Comparison of ENCODE assay signal across 8 cellular contexts in genomic region chr6:108260809-108261569, GRCh38. TPM values are rescaled to one million over a fixed set of nuclear protein-coding genes. Genes with fewer than 3 reads are reported as not detected.
DNase-seq lines count a peak whose midpoint lies in the region; ATAC-seq, FAIRE-seq and TF ChIP-seq lines count a peak whose summit lies in the region.

Gene SNX3 (minus strand): TSS chr6:108261040. CDS start chr6:108260921, 119 bp downstream.

- no peaks in the 10 kb centered on the region for H3K9me3 Mint-ChIP-seq in activated CD4-positive, alpha-beta T cell treated with anti-CD3 and anti-CD28 coated beads, Interleukin-2, amount 10 ng/mL, durations not matched to agents 24 days and 14 days

- no peak for TF ChIP-seq CTCF in colonic mucosa (IDR thresholded peaks at IDR 0.05)

- peak within 1 kb of the TSS; percentile 85 to 99 (median 93) for H3K4me3 ChIP-seq in BLaER1 treated with 17β-estradiol and CSF1 and Interleukin-3, amounts not matched to agents 10 nM and 100 nM
- peak within 1 kb of the TSS; percentile 85 for H3K4me3 ChIP-seq in colonic mucosa

- H4K20me1 ChIP-seq in BLaER1 treated with 17β-estradiol and CSF1 and Interleukin-3, amounts not matched to agents 10 nM and 100 nM = peaks cover 9 to 40% (median 34%) of the 10 kb centered on the region in 11 experiments; a peak in 19 of 22 replicates

- H3K36me3 Mint-ChIP-seq in activated CD4-positive, alpha-beta T cell treated with anti-CD3 and anti-CD28 coated beads, Interleukin-2, amount 10 ng/mL, durations not matched to agents 24 days and 14 days (ENCODE audit: low read depth) = peaks cover 10% of the 10 kb centered on the region

- H3K9ac ChIP-seq in BLaER1 treated with 17β-estradiol and CSF1 and Interleukin-3, amounts not matched to agents 10 nM and 100 nM = peak within 1 kb of the TSS; percentile 86 to 96 (median 90)
- peak within 1 kb of the TSS; percentile 83 to 100 for H3K9ac ChIP-seq in colonic mucosa (ENCODE audit: low read depth in 2 of 2, low read length in 2 of 2)

- H3K27ac Mint-ChIP-seq in activated CD4-positive, alpha-beta T cell treated with anti-CD3 and anti-CD28 coated beads, Interleukin-2, amount 10 ng/mL, durations not matched to agents 24 days and 14 days = peak within 1 kb of the TSS; percentile 89

- peaks cover 18 to 44% (median 28%) of the 10 kb centered on the region in 10 experiments for H3K4me1 ChIP-seq in BLaER1 treated with 17β-estradiol and CSF1 and Interleukin-3, amounts not matched to agents 10 nM and 100 nM
- H3K4me1 ChIP-seq in colonic mucosa = no peaks in the 10 kb centered on the region

- H3K4me3 Mint-ChIP-seq in activated CD4-positive, alpha-beta T cell treated with anti-CD3 and anti-CD28 coated beads, Interleukin-2, amount 10 ng/mL, durations not matched to agents 24 days and 14 days = peak within 1 kb of the TSS; percentile 86

- peak within 1 kb of the TSS; percentile 81 to 98 (median 92) for H3K4me2 ChIP-seq in BLaER1 treated with 17β-estradiol and CSF1 and Interleukin-3, amounts not matched to agents 10 nM and 100 nM

- peaks cover 9% of the 10 kb centered on the region for H3K27me3 Mint-ChIP-seq in activated CD4-positive, alpha-beta T cell treated with anti-CD3 and anti-CD28 coated beads, Interleukin-2, amount 10 ng/mL, durations not matched to agents 24 days and 14 days

- H3K4me1 Mint-ChIP-seq in activated CD4-positive, alpha-beta T cell treated with anti-CD3 and anti-CD28 coated beads, Interleukin-2, amount 10 ng/mL, durations not matched to agents 24 days and 14 days = peaks cover 18% of the 10 kb centered on the region

- H3K9me3 ChIP-seq in BLaER1 treated with 17β-estradiol and CSF1 and Interleukin-3, amounts not matched to agents 10 nM and 100 nM (replicated peaks in 1 of 11) = no peaks in the 10 kb centered on the region
- H3K9me3 ChIP-seq in colonic mucosa = no peaks in the 10 kb centered on the region

- H3K36me3 ChIP-seq in BLaER1 treated with 17β-estradiol and CSF1 and Interleukin-3, amounts not matched to agents 10 nM and 100 nM = peaks cover 4 to 24% (median 18%) of the 10 kb centered on the region in 11 experiments; a peak in 17 of 22 replicates
- no peaks in the 10 kb centered on the region for H3K36me3 ChIP-seq in colonic mucosa

- H3K27ac ChIP-seq in BLaER1 treated with 17β-estradiol and CSF1 and Interleukin-3, amounts not matched to agents 10 nM and 100 nM = peak within 1 kb of the TSS; percentile 83 to 93 (median 89)
- H3K27ac ChIP-seq in colonic mucosa = peak within 1 kb of the TSS; percentile 95
- H3K27ac ChIP-seq in layer of hippocampus (ENCODE audit: low read depth, low read length) = peak within 1 kb of the TSS; percentile 99

- peak; percentile 98 for FAIRE-seq in GM19239 (lab: Jason Lieb, UNC)

- peak; percentile 91 for ATAC-seq in HG03457 (IDR thresholded peaks at IDR 0.05; ENCODE audit: unreplicated experiment)

- intact Hi-C loops in activated CD4-positive, alpha-beta T cell treated with anti-CD3 and anti-CD28 coated beads, Interleukin-2, amount 10 ng/mL, durations not matched to agents 24 days and 14 days (cut with micrococcal nuclease) = loop anchor here (1.0 to 10.0 kb wide), 9 partner anchors 33 to 1234 kb away; partner anchors contain the start of genes CD164, MTRES1, OSTM1 and SESN1
- intact Hi-C loops in colonic mucosa (cut with DNase I) = no loop called here

- H3K27me3 ChIP-seq in BLaER1 treated with 17β-estradiol and CSF1 and Interleukin-3, amounts not matched to agents 10 nM and 100 nM = no peaks in the 10 kb centered on the region
- H3K27me3 ChIP-seq in colonic mucosa = no peaks in the 10 kb centered on the region
- H3K27me3 ChIP-seq in layer of hippocampus (ENCODE audit: control insufficient read depth, insufficient read depth, low read length) = no peaks in the 10 kb centered on the region

- peak; percentile 92 for DNase-seq in GM19239 (ENCODE audit: insufficient read length, low spot score)
- peak; percentile 81 for DNase-seq in NCI-H524 treated with DMSO at 0.1 percent for 48 hours (lab: John Stamatoyannopoulos, UW)
- DNase-seq in activated CD4-positive, alpha-beta T cell treated with anti-CD3 and anti-CD28 coated beads, Interleukin-2, amount 10 ng/mL, durations not matched to agents 24 days and 14 days = peak; percentile 97
- peak; percentile 97 for DNase-seq in colonic mucosa
- peak; percentile 69 to 80 for DNase-seq in stimulated activated CD4-positive, alpha-beta T cell treated with anti-CD3 and anti-CD28 coated beads, Interleukin-1b, Interleukin-23, amount 100 ng/mL, for 4 hours (ENCODE audit: low read depth in 2 of 2)

RNA-seq across cellular contexts. Expression of gene SNX3, which starts in this region (rescaled TPM):
- 75.1 and 78.0 TPM in 2 replicates for total RNA-seq in activated CD4-positive, alpha-beta T cell treated with anti-CD3 and anti-CD28 coated beads, Interleukin-2, amount 10 ng/mL, durations not matched to agents 24 days and 14 days
- total RNA-seq in colonic mucosa = 100 to 1,000 TPM; 118 to 143 TPM

Comparison
In these comparisons a context has a peak if more than half of its experiments do, and no peak if none do; other contexts are left out.
1. Peak in every context shown above with its lines: DNase-seq, ATAC-seq, H3K4me3 ChIP-seq and H3K27ac ChIP-seq.